In the genomic region with DNA sequence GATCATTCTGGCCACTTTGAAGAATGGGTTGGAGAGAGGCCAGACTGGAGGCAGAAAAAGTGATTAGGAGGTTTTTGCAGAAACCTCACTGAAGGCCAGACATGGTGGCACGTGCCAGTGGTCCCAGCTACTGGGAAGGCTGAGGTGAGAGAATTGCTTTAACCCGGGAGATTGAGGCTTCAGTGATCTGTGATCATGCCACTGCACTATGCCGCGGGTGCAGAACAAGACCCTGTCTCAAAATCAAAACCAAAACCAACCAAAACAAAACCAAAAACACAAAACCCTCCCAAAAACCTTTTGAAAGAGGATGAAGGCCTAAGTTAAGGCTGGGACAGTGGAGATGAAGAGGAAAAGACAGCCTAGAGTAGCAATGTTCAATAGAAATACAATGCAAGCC, we compare ENCODE assay signal across 30 cellular contexts.
"Had no signal": no experiment of that assay in that cellular context is flagged by ENCODE, and none has a peak within 500 bp of the region (broad histone marks: within the 10 kb centered on the region; RNA-seq: fewer than 3 reads in every experiment).

No MANE protein-coding gene starts in this region.

- DNase-seq: activated CD4-positive, alpha-beta T cell treated with anti-CD3 and anti-CD28 coated beads for 1 hour; activated CD4-positive, alpha-beta T cell treated with anti-CD3 and anti-CD28 coated beads for 48 hours; activated CD4-positive, CD25-positive, alpha-beta regulatory T cell; activated effector memory CD4-positive, alpha-beta T cell treated with anti-CD3 and anti-CD28 coated beads, Interleukin-2, amount 50 U/mL, for 16 hours; activated naive CD4-positive, alpha-beta T cell; activated naive CD4-positive, alpha-beta T cell treated with anti-CD3 and anti-CD28 coated beads, Interleukin-2, amount 50 U/mL, for 16 hours; activated naive CD8-positive, alpha-beta T cell treated with anti-CD3 and anti-CD28 coated beads for 36 hours; activated T-cell treated with anti-CD3 and anti-CD28 coated beads, Interleukin-2, amount 50 U/mL, for 1 hour; activated T-cell treated with anti-CD3 and anti-CD28 coated beads, Interleukin-2, amount 50 U/mL, for 72 hours; amniotic stem cell; aorta; brain microvascular endothelial cell; central memory CD4-positive, alpha-beta T cell; NCI-H1105; NCI-H1417 treated with DMSO at 0.1 percent for 48 hours; NCI-H1694; NCI-H1930; NCI-H2081 treated with DMSO at 0.1 percent for 48 hours; NCI-H226; NCI-H446 treated with DMSO at 0.1 percent for 48 hours; NCI-H524; NCI-H69; NCI-H82; SHP77; SJCRH30; T1000; WERI-Rb-1 had no signal

- ATAC-seq: activated T-cell treated with anti-CD3 and anti-CD28 coated beads, Interleukin-2, amount 50 U/mL, for 72 hours; activated T-helper 17 cell treated with anti-CD3 and anti-CD28 coated beads, Interleukin-2, amount 50 U/mL, for 72 hours; Panc1 had no signal

- H3K27me3 Mint-ChIP-seq: activated naive CD8-positive, alpha-beta T cell treated with anti-CD3 and anti-CD28 coated beads for 36 hours; activated T-helper 17 cell treated with anti-CD3 and anti-CD28 coated beads, Interleukin-2, amount 50 U/mL, for 72 hours had no signal

- H3K27ac ChIP-seq: brain microvascular endothelial cell, SJCRH30, SK-N-MC, WERI-Rb-1 had no signal

- H3K9me3 Mint-ChIP-seq: activated T-helper 17 cell treated with anti-CD3 and anti-CD28 coated beads, Interleukin-2, amount 50 U/mL, for 72 hours had no signal

- H3K27me3 ChIP-seq: brain microvascular endothelial cell, SJCRH30 had no signal

- H3K4me1 Mint-ChIP-seq: activated T-helper 17 cell treated with anti-CD3 and anti-CD28 coated beads, Interleukin-2, amount 50 U/mL, for 72 hours had no signal

- H3K4me1 ChIP-seq: SJCRH30 had no signal

- H3K27ac Mint-ChIP-seq: activated naive CD8-positive, alpha-beta T cell treated with anti-CD3 and anti-CD28 coated beads for 36 hours; activated T-cell treated with anti-CD3 and anti-CD28 coated beads, Interleukin-2, amount 50 U/mL, for 72 hours; activated T-helper 17 cell treated with anti-CD3 and anti-CD28 coated beads, Interleukin-2, amount 50 U/mL, for 72 hours had no signal

- H3K9me3 ChIP-seq: SJCRH30 had no signal

- H3K36me3 ChIP-seq: brain microvascular endothelial cell, SJCRH30, WERI-Rb-1 had no signal

- H3K4me3 ChIP-seq: SJCRH30, SK-N-MC had no signal

- H3K4me3 Mint-ChIP-seq: activated naive CD8-positive, alpha-beta T cell treated with anti-CD3 and anti-CD28 coated beads for 36 hours; activated T-cell treated with anti-CD3 and anti-CD28 coated beads, Interleukin-2, amount 50 U/mL, for 72 hours; activated T-helper 17 cell treated with anti-CD3 and anti-CD28 coated beads, Interleukin-2, amount 50 U/mL, for 72 hours had no signal
